In genomic region chr3:39184081-39184967, GRCh38 we compare ENCODE assay signal across 18 cellular contexts. TPM values are rescaled to one million over a fixed set of nuclear protein-coding genes. Genes with fewer than 3 reads are reported as not detected.
DNase-seq lines count a peak whose midpoint lies in the region; ATAC-seq and TF ChIP-seq lines count a peak whose summit lies in the region.
"Had no signal": no experiment of that assay in that cellular context is flagged by ENCODE, and none has a peak within 500 bp of the region (broad histone marks: within the 10 kb centered on the region; RNA-seq: fewer than 3 reads in every experiment).

No MANE protein-coding gene starts in this region.

- H3K27ac ChIP-seq in HCT116 (ENCODE audit: low read depth, low read length) (no peak overlapping the region), heart right ventricle (peak overlapping the region in 7 of 10 donors; percentile 38 to 67 (median 55)), ascending aorta (peak overlapping the region in 1 of 2 donors; percentile 45)
- H3K27ac ChIP-seq: foreskin keratinocyte had no signal

- 59 to 68% methylated on average over 12 of the region's 12 CpGs for WGBS in heart right ventricle, 2 donors

- H3K27me3 Mint-ChIP-seq in activated T-helper 17 cell treated with anti-CD3 and anti-CD28 coated beads, Interleukin-2, amount 50 U/mL, for 72 hours: no peaks in the 10 kb centered on the region
- H3K27me3 Mint-ChIP-seq: activated naive CD8-positive, alpha-beta T cell had no signal

- no peaks in the 10 kb centered on the region for H3K79me2 ChIP-seq in HCT116 (ENCODE audit: insufficient read depth, low read length)

- peak; percentile 33; the same call in 1 of the 2 replicates for TF ChIP-seq RAD21 in HCT116 (IDR thresholded peaks at IDR 0.05; ENCODE audit: low read depth)

- H3K36me3 Mint-ChIP-seq in activated T-helper 17 cell treated with anti-CD3 and anti-CD28 coated beads, Interleukin-2, amount 50 U/mL, for 72 hours (ENCODE audit: low read depth): peaks cover 6% of the 10 kb centered on the region
- peaks cover 7% of the 10 kb centered on the region for H3K36me3 Mint-ChIP-seq in stimulated activated effector memory CD8-positive, alpha-beta T cell treated with anti-CD3 and anti-CD28 coated beads, Interleukin-12 subunit alpha, Interleukin-12 subunit beta, amount 100 ng/mL, for 72 hours
- H3K36me3 Mint-ChIP-seq: activated naive CD8-positive, alpha-beta T cell had no signal

- no peak overlapping the region for H3K9ac ChIP-seq in HCT116 (ENCODE audit: low read length)

- H4K20me1 ChIP-seq in HCT116 (ENCODE audit: insufficient read depth): no peaks in the 10 kb centered on the region

- TF ChIP-seq POLR2A in HCT116 (IDR thresholded peaks at IDR 0.05; ENCODE audit: borderline replicate concordance, extremely low read depth, insufficient read depth, insufficient read length): no peak

- RAD21 ChIA-PET in HCT116 (lab: Charles Lee; ENCODE audit: low non-redundant PET in 1 of 2, low total read pairs in 2 of 2, uncharacterized antibody in 2 of 2, unreplicated experiment in 2 of 2): no interaction called here

- POLR2A ChIA-PET in HCT116 (lab: Charles Lee): no interaction called here

- H2AFZ ChIP-seq in HCT116 (ENCODE audit: low read depth, low read length, poor library complexity, severe bottlenecking): no peak overlapping the region

- peaks cover 19% of the 10 kb centered on the region for H3K4me1 Mint-ChIP-seq in activated T-helper 17 cell treated with anti-CD3 and anti-CD28 coated beads, Interleukin-2, amount 50 U/mL, for 72 hours
- H3K4me1 Mint-ChIP-seq in stimulated activated effector memory CD8-positive, alpha-beta T cell treated with anti-CD3 and anti-CD28 coated beads, Interleukin-12 subunit alpha, Interleukin-12 subunit beta, amount 100 ng/mL, for 72 hours: peaks cover 20% of the 10 kb centered on the region

- H3K9me2 ChIP-seq in HCT116 (ENCODE audit: insufficient read depth): no peaks in the 10 kb centered on the region

- H3K4me3 Mint-ChIP-seq in activated T-helper 17 cell treated with anti-CD3 and anti-CD28 coated beads, Interleukin-2, amount 50 U/mL, for 72 hours: no peak overlapping the region
- H3K4me3 Mint-ChIP-seq in stimulated activated effector memory CD8-positive, alpha-beta T cell treated with anti-CD3 and anti-CD28 coated beads, Interleukin-12 subunit alpha, Interleukin-12 subunit beta, amount 100 ng/mL, for 72 hours: no peak overlapping the region
- H3K4me3 Mint-ChIP-seq: activated naive CD8-positive, alpha-beta T cell had no signal

- peak overlapping the region; percentile 6 for H3K27ac Mint-ChIP-seq in activated T-helper 17 cell treated with anti-CD3 and anti-CD28 coated beads, Interleukin-2, amount 50 U/mL, for 72 hours
- H3K27ac Mint-ChIP-seq in stimulated activated effector memory CD8-positive, alpha-beta T cell treated with anti-CD3 and anti-CD28 coated beads, Interleukin-12 subunit alpha, Interleukin-12 subunit beta, amount 100 ng/mL, for 72 hours: peak overlapping the region; percentile 52
- H3K27ac Mint-ChIP-seq: activated naive CD8-positive, alpha-beta T cell had no signal

- H3K4me2 ChIP-seq in HCT116 (ENCODE audit: low read length): no peak overlapping the region

- no peak for ATAC-seq in HCT116
- no peak for ATAC-seq in activated T-helper 17 cell treated with anti-CD3 and anti-CD28 coated beads, Interleukin-2, amount 50 U/mL, for 72 hours (replicated peaks)
- ATAC-seq in heart right ventricle: no peak
- ATAC-seq in stimulated activated effector memory CD8-positive, alpha-beta T cell treated with anti-CD3 and anti-CD28 coated beads, Interleukin-12 subunit alpha, Interleukin-12 subunit beta, amount 100 ng/mL, for 72 hours: no peak
- ATAC-seq: foreskin keratinocyte had no signal

- 0 out of 6 replicates have a peak, but pooled peaks of 1 of the 3 experiments have one; percentile 13 for TF ChIP-seq CTCF in HCT116 (IDR thresholded peaks at IDR 0.05 in 2 of 3, conservative IDR thresholded peaks at IDR 0.05 in 1 of 3; ENCODE audit: borderline replicate concordance in 1 of 3, insufficient read depth in 1 of 3, low read depth in 2 of 3, low read length in 2 of 3)
- TF ChIP-seq CTCF in heart right ventricle (IDR thresholded peaks at IDR 0.05): peak in 2 of 9 donors; percentile 11 to 21
- no peak for TF ChIP-seq CTCF in ascending aorta (IDR thresholded peaks at IDR 0.05)

- DNase-seq in HCT116 (ENCODE audit: low read depth, low spot score): no peak
- DNase-seq in heart right ventricle: peak; percentile 5 to 22
- DNase-seq in stimulated activated effector memory CD8-positive, alpha-beta T cell treated with anti-CD3 and anti-CD28 coated beads, Interleukin-12 subunit alpha, Interleukin-12 subunit beta, amount 100 ng/mL, for 72 hours (ENCODE audit: low spot score in 2 of 2): no peak
- no peak for DNase-seq in AG20443 (ENCODE audit: low spot score)
- DNase-seq in ascending aorta (ENCODE audit: low spot score in 2 of 2): no peak
- no peak for DNase-seq in Ammon's horn (ENCODE audit: low spot score)
- DNase-seq: activated T-cell treated with anti-CD3 and anti-CD28 coated beads, Interleukin-2, amount 50 U/mL, for 1 hour; AML-193; foreskin keratinocyte; Karpas-422; NCI-H2029 treated with DMSO at 0.1 percent for 48 hours; stimulated activated CD4-positive, alpha-beta T cell treated with anti-CD3 and anti-CD28 coated beads, Interleukin-12 subunit alpha, Interleukin-12 subunit beta, amount 100 ng/mL, for 4 hours; SW 1271 had no signal

- intact Hi-C loops in HCT116 (cut with micrococcal nuclease) (loop anchor here (5.0 kb wide), 1 partner anchor 82 kb away; no protein-coding TSS in a partner anchor), heart right ventricle (cut with DNase I) (loop anchor here in 8 of 10 donors (5.0 to 10.0 kb wide), 5 partner anchors 42 to 80 kb away; partner anchors contain the start of genes GORASP1 (in 3 of the 8) and TTC21A (in 3 of the 8)), ascending aorta (cut with DNase I) (loop anchor here (5.0 to 10.0 kb wide), 2 partner anchors 50 to 198 kb away; partner anchors contain the start of gene SLC25A38)

- no peaks in the 10 kb centered on the region for H3K9me3 Mint-ChIP-seq in activated T-helper 17 cell treated with anti-CD3 and anti-CD28 coated beads, Interleukin-2, amount 50 U/mL, for 72 hours
- no peaks in the 10 kb centered on the region for H3K9me3 Mint-ChIP-seq in stimulated activated effector memory CD8-positive, alpha-beta T cell treated with anti-CD3 and anti-CD28 coated beads, Interleukin-12 subunit alpha, Interleukin-12 subunit beta, amount 100 ng/mL, for 72 hours

- peaks cover 18 to 20% of the 10 kb centered on the region in 2 experiments for H3K4me1 ChIP-seq in HCT116 (ENCODE audit: control insufficient read depth in 1 of 2, insufficient read depth in 2 of 2, low read length in 2 of 2)
- H3K4me1 ChIP-seq in heart right ventricle: peaks cover 17 to 89% (median 59%) of the 10 kb centered on the region in 9 donors
- peaks cover 11 to 21% of the 10 kb centered on the region in 2 donors for H3K4me1 ChIP-seq in ascending aorta

- H3K27me3 ChIP-seq in HCT116 (ENCODE audit: insufficient read depth, low read length) (no peaks in the 10 kb centered on the region), heart right ventricle (no peaks in the 10 kb centered on the region), ascending aorta (no peaks in the 10 kb centered on the region)
- H3K27me3 ChIP-seq: foreskin keratinocyte had no signal

- H3K4me3 ChIP-seq in HCT116 (replicated peaks in 1 of 2; ENCODE audit: low read depth in 1 of 2, low read length in 2 of 2): no peak overlapping the region
- no peak overlapping the region for H3K4me3 ChIP-seq in heart right ventricle
- no peak overlapping the region for H3K4me3 ChIP-seq in ascending aorta

- no peaks in the 10 kb centered on the region for H3K9me3 ChIP-seq in HCT116 (ENCODE audit: control insufficient read depth in 1 of 2, insufficient read depth in 1 of 2, low read depth in 1 of 2, low read length in 2 of 2)
- H3K9me3 ChIP-seq in heart right ventricle: no peaks in the 10 kb centered on the region
- H3K9me3 ChIP-seq in ascending aorta: no peaks in the 10 kb centered on the region

- CTCF ChIA-PET in HCT116 (lab: Charles Lee): interaction anchor here (0.9 to 2.1 kb wide), 3 partner anchors 59 to 104 kb away, joined by 4 to 9 read pairs (median 5); no protein-coding TSS in a partner anchor

- no TSS peak for BruUV-seq in HCT116 (replicated peaks; lab: Mats Ljungman, UMichigan)

- H3K36me3 ChIP-seq in HCT116 (ENCODE audit: control insufficient read depth in 1 of 2, insufficient read depth in 2 of 2, low read length in 2 of 2) (no peaks in the 10 kb centered on the region), heart right ventricle (peaks cover 0 to 60% (median 0%) of the 10 kb centered on the region in 9 donors), ascending aorta (no peaks in the 10 kb centered on the region)

RNA-seq across cellular contexts. Expression of gene XIRP1, which starts 8.1 kb away (rescaled TPM):
- total RNA-seq in HCT116 (2021; ENCODE audit: unreplicated experiment): not detected
- polyA plus RNA-seq in HCT116 (2012): 0.01 TPM in 1 of 2 replicates, not detected in the other
- total RNA-seq in activated T-helper 17 cell treated with anti-CD3 and anti-CD28 coated beads, Interleukin-2, amount 50 U/mL, for 72 hours: 10 to 100 TPM in 1 of 2 donors, under 1 TPM in 1; 0.99 to 17.2 TPM
- 1,000 to 10,000 TPM in 2 of 10 donors, 100 to 1,000 TPM in 8; 277 to 1,691 (median 608) TPM for total RNA-seq in heart right ventricle
- 100 to 1,000 TPM; 404 to 586 TPM for polyA plus RNA-seq in heart right ventricle
- not detected for total RNA-seq in ascending aorta
- total RNA-seq: foreskin keratinocyte, HT-29, NCI-H460 had no signal
- polyA plus RNA-seq: foreskin keratinocyte, neural cell had no signal

RNA-seq across cellular contexts. Expression of gene CSRNP1, which starts 30.9 kb away (rescaled TPM):
- total RNA-seq in HCT116 (2021; ENCODE audit: unreplicated experiment) (15.0 TPM), heart right ventricle (10 to 100 TPM in 9 of 10 donors, 1 to 10 TPM in 1; 7.4 to 46.3 (median 17.7) TPM), ascending aorta (176 TPM)
- polyA plus RNA-seq in HCT116 (2012): 22.5 and 60.5 TPM in 2 replicates
- total RNA-seq in activated T-helper 17 cell treated with anti-CD3 and anti-CD28 coated beads, Interleukin-2, amount 50 U/mL, for 72 hours: 100 to 1,000 TPM in 1 of 2 donors, 10 to 100 TPM in 1; 42.9 to 145 TPM
- polyA plus RNA-seq in heart right ventricle: 10 to 100 TPM; 14.1 to 28.1 TPM

Comparison
In these comparisons a context has a peak if more than half of its experiments do, and no peak if none do; other contexts are left out.
1. DNase-seq: peak in heart right ventricle (2 of 2); none in HCT116 (single experiment), stimulated activated effector memory CD8-positive, alpha-beta T cell treated with anti-CD3 and anti-CD28 coated beads, Interleukin-12 subunit alpha, Interleukin-12 subunit beta, amount 100 ng/mL, for 72 hours (0 of 2), AG20443 (single experiment), ascending aorta (0 of 2) and Ammon's horn (single experiment).
2. RNA of gene XIRP1, which starts 8.1 kb away (total RNA-seq): 277 to 1,691 TPM in heart right ventricle; 0.99 to 17.2 TPM in activated T-helper 17 cell treated with anti-CD3 and anti-CD28 coated beads, Interleukin-2, amount 50 U/mL, for 72 hours, not detected in HCT116 (single experiment) and not detected in ascending aorta (single experiment); every median in the first group is over 10 times any median in the second.